8 cellular contexts compared by ENCODE assay signal in genomic region chr14:103546651-103547454, GRCh38. TPM values are rescaled to one million over a fixed set of nuclear protein-coding genes. Genes with fewer than 3 reads are reported as not detected.
DNase-seq lines count a peak whose midpoint lies in the region; ATAC-seq and TF ChIP-seq lines count a peak whose summit lies in the region.

No MANE protein-coding gene starts in this region.

- no peak overlapping the region for H3K4me3 ChIP-seq in prostate gland
- H3K4me3 ChIP-seq in uterus: no peak overlapping the region

- ATAC-seq in HG03439 (IDR thresholded peaks at IDR 0.05; ENCODE audit: unreplicated experiment): no peak

- peaks cover 14% of the 10 kb centered on the region for H3K4me1 Mint-ChIP-seq in glutamatergic neuron (ENCODE audit: low read depth, unreplicated experiment)

- no peaks in the 10 kb centered on the region for H3K36me3 Mint-ChIP-seq in glutamatergic neuron (ENCODE audit: unreplicated experiment)

- no peak for TF ChIP-seq POLR2A in prostate gland (IDR thresholded peaks at IDR 0.05)
- TF ChIP-seq POLR2A in uterus (IDR thresholded peaks at IDR 0.05): peak in 1 of 2 donors; percentile 12

- peaks cover 3% of the 10 kb centered on the region for H3K9me3 Mint-ChIP-seq in glutamatergic neuron (ENCODE audit: unreplicated experiment)

- DNase-seq in DMS79 treated with DMSO at 0.1 percent for 48 hours (lab: John Stamatoyannopoulos, UW) (peak; percentile 58), KBM-7 (peak; percentile 62), SHP77 (lab: John Stamatoyannopoulos, UW) (peak; percentile 57 to 68), glutamatergic neuron (peak; percentile 86), prostate gland (ENCODE audit: low spot score) (peak; percentile 55), uterus (peak; percentile 74 to 79)
- peak; percentile 72 for DNase-seq in activated gamma-delta T cell treated with anti-CD3 and anti-CD28 coated beads, Interleukin-2, amount 50 U/mL, for 16 hours (ENCODE audit: low read depth)

- TF ChIP-seq CTCF in glutamatergic neuron (IDR thresholded peaks at IDR 0.05; ENCODE audit: partially characterized antibody, unreplicated experiment) (peak; percentile 95), prostate gland (IDR thresholded peaks at IDR 0.05) (peak; percentile 89 to 96 (median 92)), uterus (IDR thresholded peaks at IDR 0.05) (peak; percentile 89 to 96 (median 93))

- H3K27me3 ChIP-seq in prostate gland (replicated peaks; ENCODE audit: insufficient read depth) (no peaks in the 10 kb centered on the region), uterus (no peaks in the 10 kb centered on the region)

- H3K4me1 ChIP-seq in prostate gland (replicated peaks) (peaks cover 22% of the 10 kb centered on the region), uterus (peaks cover 14 to 39% of the 10 kb centered on the region in 2 donors)

- in situ Hi-C loops in KBM-7 (cut with MboI; ENCODE audit: low pct_unique_long_range_greater_than_20kb, low sequenced_read_pairs): no loop called here

- H3K36me3 ChIP-seq in prostate gland (no peaks in the 10 kb centered on the region), uterus (no peaks in the 10 kb centered on the region)

- H3K27ac Mint-ChIP-seq in glutamatergic neuron (ENCODE audit: unreplicated experiment): no peak overlapping the region

- no peaks in the 10 kb centered on the region for H3K9me3 ChIP-seq in prostate gland
- H3K9me3 ChIP-seq in uterus: no peaks in the 10 kb centered on the region

- H3K4me3 Mint-ChIP-seq in glutamatergic neuron (ENCODE audit: unreplicated experiment): no peak overlapping the region

- WGBS in prostate gland: 16% methylated on average over 16 of the region's 21 CpGs

- peaks cover 14% of the 10 kb centered on the region for H3K27me3 Mint-ChIP-seq in glutamatergic neuron (ENCODE audit: unreplicated experiment)

- H3K27ac ChIP-seq in prostate gland (no peak overlapping the region), uterus (no peak overlapping the region)

- intact Hi-C loops in prostate gland (cut with DNase I) (loop anchor here (1.0 kb wide), 1 partner anchor 29 kb away; no protein-coding TSS in a partner anchor), uterus (cut with DNase I; ENCODE audit: low total_unique reads) (loop anchor here (5.0 kb wide), 1 partner anchor 45 kb away; no protein-coding TSS in a partner anchor)

RNA-seq across cellular contexts. Expression of gene BAG5, which starts 15.6 kb away (rescaled TPM):
- total RNA-seq in glutamatergic neuron (ENCODE audit: unreplicated experiment): 34.4 TPM
- 10 to 100 TPM; 31.2 to 33.3 TPM for total RNA-seq in prostate gland
- 10 to 100 TPM; 13.8 to 43.6 (median 33.1) TPM for total RNA-seq in uterus

RNA-seq across cellular contexts. Expression of gene COA8, which starts 15.9 kb away (rescaled TPM):
- total RNA-seq in glutamatergic neuron (ENCODE audit: unreplicated experiment) (54.9 TPM), prostate gland (10 to 100 TPM; 24.3 to 24.9 TPM), uterus (10 to 100 TPM in 3 of 4 donors, not detected in 1; 26.9 to 51.5 (median 31.6) TPM)

RNA-seq across cellular contexts. Expression of gene TRMT61A, which starts 17.9 kb away (rescaled TPM):
- 7.8 TPM for total RNA-seq in glutamatergic neuron (ENCODE audit: unreplicated experiment)
- total RNA-seq in prostate gland: 10 to 100 TPM; 19.6 to 40.4 TPM
- 10 to 100 TPM in 2 of 4 donors, 1 to 10 TPM in 2; 3.6 to 26.5 (median 8.7) TPM for total RNA-seq in uterus

RNA-seq across cellular contexts. Expression of gene CKB, which starts 24.2 kb away (rescaled TPM):
- total RNA-seq in glutamatergic neuron (ENCODE audit: unreplicated experiment): 2,561 TPM
- 1,000 to 10,000 TPM; 1,199 to 1,838 TPM for total RNA-seq in prostate gland
- total RNA-seq in uterus: 100 to 1,000 TPM in 3 of 4 donors, 10 to 100 TPM in 1; 96.2 to 291 (median 218) TPM
